In genomic region chr2:237636578-237636977, GRCh38 we compare ENCODE assay signal across 21 cellular contexts. TPM values are rescaled to one million over a fixed set of nuclear protein-coding genes. Genes with fewer than 3 reads are reported as not detected.
"Had no signal": no experiment of that assay in that cellular context is flagged by ENCODE, and none has a peak within 500 bp of the region (broad histone marks: within the 10 kb centered on the region; RNA-seq: fewer than 3 reads in every experiment).

No MANE protein-coding gene starts in this region.

- H3K4me1 Mint-ChIP-seq: activated T-helper 17 cell treated with anti-CD3 and anti-CD28 coated beads, Interleukin-2, amount 50 U/mL, for 72 hours had no signal

- ATAC-seq: activated T-helper 17 cell treated with anti-CD3 and anti-CD28 coated beads, Interleukin-2, amount 50 U/mL, for 72 hours; esophagus mucosa; left lung; stimulated activated naive CD8-positive, alpha-beta T cell treated with anti-CD3 and anti-CD28 coated beads, Interleukin-15, Interleukin-2, amounts not matched to agents 100 U/mL and 50 U/mL, for 24 hours; WTC11 had no signal

- H3K9me3 ChIP-seq: left lung had no signal

- H3K27ac ChIP-seq: hepatocyte, left lung had no signal

- H3K9me3 Mint-ChIP-seq: activated T-helper 17 cell treated with anti-CD3 and anti-CD28 coated beads, Interleukin-2, amount 50 U/mL, for 72 hours had no signal

- DNase-seq: activated CD4-positive, alpha-beta T cell treated with anti-CD3 and anti-CD28 coated beads for 4 hours; activated CD4-positive, alpha-beta T cell treated with anti-CD3 and anti-CD28 coated beads, Interleukin-2, amount 50 U/mL, for 48 hours; amniotic stem cell; effector CD4-positive, alpha-beta T cell; foreskin melanocyte; glutamatergic neuron; kidney glomerular epithelial cell; left lung; midbrain; occipital lobe; posterior cingulate gyrus; stimulated activated CD4-positive, alpha-beta T cell treated with anti-CD3 and anti-CD28 coated beads, Interleukin-2, amount 100 ng/mL, for 48 hours; stimulated activated naive CD8-positive, alpha-beta T cell treated with anti-CD3 and anti-CD28 coated beads, Interleukin-15, Interleukin-2, amounts not matched to agents 100 U/mL and 50 U/mL, for 24 hours; T-helper 9 cell had no signal

- H3K27ac Mint-ChIP-seq: activated naive CD8-positive, alpha-beta T cell; activated T-helper 17 cell treated with anti-CD3 and anti-CD28 coated beads, Interleukin-2, amount 50 U/mL, for 72 hours; dendritic cell treated with granulocyte-macrophage colony-stimulating factor and Interleukin-4, amounts not matched to agents 40 ng/mL and 50 ng/mL, for 4 days; WTC11 had no signal

- H3K27me3 ChIP-seq: hepatocyte, left lung had no signal

- H3K4me3 Mint-ChIP-seq: activated naive CD8-positive, alpha-beta T cell; activated T-helper 17 cell treated with anti-CD3 and anti-CD28 coated beads, Interleukin-2, amount 50 U/mL, for 72 hours; dendritic cell treated with granulocyte-macrophage colony-stimulating factor and Interleukin-4, amounts not matched to agents 40 ng/mL and 50 ng/mL, for 4 days; WTC11 had no signal

- H2AFZ ChIP-seq: hepatocyte had no signal

- H3K4me3 ChIP-seq: hepatocyte, left lung had no signal

- H3K4me2 ChIP-seq: hepatocyte had no signal

RNA-seq across cellular contexts. Expression of gene RAB17, which starts 46.0 kb away (rescaled TPM):
- total RNA-seq: T-helper 1 cell treated with Interleukin-12 subunit alpha and Interleukin-12 subunit beta and Interleukin-4 antibody, amounts not matched to agents 30 ng/mL and 1 ng/mL, for 36 hours had no signal
